Comparison of ENCODE assay signal across 1 cellular context in genomic region chr6:36692861-36693702, GRCh38.
TF ChIP-seq lines count a peak whose summit lies in the region.

No MANE protein-coding gene starts in this region.

TF ChIP-seq in IMR-90, 13 proteins besides CTCF, POLR2A, EP300 and RAD21 (continued from another document):
- TF ChIP-seq USF2 (IDR thresholded peaks at IDR 0.05; ENCODE audit: low read depth, low read length) (no peak), RFX5 (IDR thresholded peaks at IDR 0.05; ENCODE audit: low read depth, low read length) (no peak), FOS (IDR thresholded peaks at IDR 0.05; ENCODE audit: low read depth, low read length) (no peak), MAFK (IDR thresholded peaks at IDR 0.05; ENCODE audit: low read depth, low read length) (no peak), BHLHE40 (IDR thresholded peaks at IDR 0.05; ENCODE audit: low read depth, low read length) (no peak), CEBPB (IDR thresholded peaks at IDR 0.05; ENCODE audit: low read depth, low read length) (no peak)
